8 cellular contexts compared by ENCODE assay signal in genomic region chr2:54522624-54523281, GRCh38.
DNase-seq lines count a peak whose midpoint lies in the region; ATAC-seq and TF ChIP-seq lines count a peak whose summit lies in the region.

No MANE protein-coding gene starts in this region.

- H3K23ac ChIP-seq in neuronal stem cell (ENCODE audit: low read depth, low read length, poor library complexity), result no peak overlapping the region

- no peaks in the 10 kb centered on the region for H3K9me3 Mint-ChIP-seq in CD14-positive monocyte
- H3K9me3 Mint-ChIP-seq in activated CD8-positive, alpha-beta T cell treated with anti-CD3 and anti-CD28 coated beads for 36 hours, result no peaks in the 10 kb centered on the region
- H3K9me3 Mint-ChIP-seq in type B pancreatic cell, result no peaks in the 10 kb centered on the region

- H3K27ac Mint-ChIP-seq in CD14-positive monocyte (no peak overlapping the region), type B pancreatic cell (no peak overlapping the region)
- H3K27ac Mint-ChIP-seq in activated CD8-positive, alpha-beta T cell treated with anti-CD3 and anti-CD28 coated beads for 36 hours, result no peak overlapping the region

- H2AK5ac ChIP-seq in neuronal stem cell (ENCODE audit: low read depth, low read length), result no peak overlapping the region

- H3K4me1 Mint-ChIP-seq in CD14-positive monocyte (peaks cover 12% of the 10 kb centered on the region), type B pancreatic cell (ENCODE audit: unreplicated experiment) (peaks cover 28% of the 10 kb centered on the region)
- H3K4me1 Mint-ChIP-seq in activated CD8-positive, alpha-beta T cell treated with anti-CD3 and anti-CD28 coated beads for 36 hours (ENCODE audit: low read depth), result peaks cover 12% of the 10 kb centered on the region

- peaks cover 2 to 16% of the 10 kb centered on the region in 2 donors for H3K36me3 ChIP-seq in neuronal stem cell (replicated peaks in 1 of 2; ENCODE audit: control insufficient read depth in 2 of 2, insufficient read depth in 2 of 2, low read length in 2 of 2)

- H3K36me3 Mint-ChIP-seq in CD14-positive monocyte, result no peaks in the 10 kb centered on the region
- no peaks in the 10 kb centered on the region for H3K36me3 Mint-ChIP-seq in activated CD8-positive, alpha-beta T cell treated with anti-CD3 and anti-CD28 coated beads for 36 hours (ENCODE audit: low read depth)
- H3K36me3 Mint-ChIP-seq in type B pancreatic cell, result peaks cover 7% of the 10 kb centered on the region

- H3K27me3 Mint-ChIP-seq in CD14-positive monocyte (ENCODE audit: low read depth in 3 of 3), result peaks cover 0 to 2% (median 0%) of the 10 kb centered on the region in 3 donors
- no peaks in the 10 kb centered on the region for H3K27me3 Mint-ChIP-seq in activated CD8-positive, alpha-beta T cell treated with anti-CD3 and anti-CD28 coated beads for 36 hours
- peaks cover 5% of the 10 kb centered on the region for H3K27me3 Mint-ChIP-seq in type B pancreatic cell

- H2BK15ac ChIP-seq in neuronal stem cell (ENCODE audit: low read length), result no peak overlapping the region

- ATAC-seq in GM19351 (IDR thresholded peaks at IDR 0.05; ENCODE audit: unreplicated experiment) (peak; percentile 79), HG03520 (IDR thresholded peaks at IDR 0.05; ENCODE audit: unreplicated experiment) (peak; percentile 86)
- peak; percentile 92 for ATAC-seq in activated CD8-positive, alpha-beta T cell treated with anti-CD3 and anti-CD28 coated beads for 36 hours

- H3K18ac ChIP-seq in neuronal stem cell (ENCODE audit: low read length), result no peak overlapping the region

- H2BK120ac ChIP-seq in neuronal stem cell (ENCODE audit: low read depth, low read length), result no peak overlapping the region

- intact Hi-C loops in CD14-positive monocyte (cut with micrococcal nuclease), result loop anchor here (2.0 to 10.0 kb wide), 5 partner anchors 50 to 200 kb away; partner anchors contain the start of gene EML6 (in 1 of the 2)
- intact Hi-C loops in activated CD8-positive, alpha-beta T cell treated with anti-CD3 and anti-CD28 coated beads for 36 hours (cut with micrococcal nuclease), result loop anchor here (2.0 to 10.0 kb wide), 4 partner anchors 35 to 315 kb away; no protein-coding TSS in a partner anchor

- H3K9ac ChIP-seq in neuronal stem cell (ENCODE audit: low read depth, low read length, poor library complexity), result no peak overlapping the region

- H3K14ac ChIP-seq in neuronal stem cell (ENCODE audit: low read length), result no peak overlapping the region

- H3K4me2 ChIP-seq in neuronal stem cell (ENCODE audit: insufficient read depth, low read length, poor library complexity, severe bottlenecking), result no peak overlapping the region

- no peak overlapping the region for H4K8ac ChIP-seq in neuronal stem cell (ENCODE audit: low read depth, low read length)

- H3K27me3 ChIP-seq in neuronal stem cell (ENCODE audit: control insufficient read depth in 3 of 3, insufficient read depth in 3 of 3, low read depth in 1 of 3, low read length in 3 of 3), result no peaks in the 10 kb centered on the region

- H3K4me3 ChIP-seq in epithelial cell of proximal tubule (ENCODE audit: low read depth, low read length), result no peak overlapping the region
- H3K4me3 ChIP-seq in neuronal stem cell (ENCODE audit: low read length in 2 of 2), result no peak overlapping the region

- no peak overlapping the region for H2BK12ac ChIP-seq in neuronal stem cell (ENCODE audit: low read length)

- POLR2A ChIA-PET in activated CD8-positive, alpha-beta T cell treated with anti-CD3 and anti-CD28 coated beads for 36 hours (lab: Charles Lee), result interaction anchor here (0.7 to 1.0 kb wide), 2 partner anchors 11 to 21 kb away, joined by 3 to 4 read pairs; no protein-coding TSS in a partner anchor

- H4K91ac ChIP-seq in neuronal stem cell (ENCODE audit: low read depth, low read length, poor library complexity), result no peak overlapping the region

- no CpG with 5 or more reads among the region's 5 CpGs for WGBS in neuronal stem cell (ENCODE audit: extremely low coverage in 2 of 2, insufficient read length in 2 of 2, insufficient replicate concordance in 1 of 2), 2 donors

- no peak overlapping the region for H3K4ac ChIP-seq in neuronal stem cell (ENCODE audit: low read length)

- CTCF ChIA-PET in activated CD8-positive, alpha-beta T cell treated with anti-CD3 and anti-CD28 coated beads for 36 hours (lab: Charles Lee), result interaction anchor here (0.7 to 7.5 kb wide), 30 partner anchors 9 to 415 kb away, joined by 3 to 148 read pairs (median 6); a partner anchor contains a TSS

- no peak for DNase-seq in CD14-positive monocyte (ENCODE audit: low spot score)
- DNase-seq in NCI-H748 (lab: John Stamatoyannopoulos, UW; ENCODE audit: unreplicated experiment), result peak; percentile 79
- peak; percentile 70 for DNase-seq in activated CD8-positive, alpha-beta T cell treated with anti-CD3 and anti-CD28 coated beads for 36 hours
- DNase-seq in epithelial cell of proximal tubule (ENCODE audit: low read depth), result no peak
- DNase-seq in neuronal stem cell (ENCODE audit: low spot score), result peak; percentile 35
- DNase-seq in type B pancreatic cell (ENCODE audit: extremely low spot score, unreplicated experiment), result no peak

- H2BK5ac ChIP-seq in neuronal stem cell (ENCODE audit: low read length), result no peak overlapping the region

- H3K4me3 Mint-ChIP-seq in CD14-positive monocyte, result peak overlapping the region in 1 of 2 donors; percentile 39
- no peak overlapping the region for H3K4me3 Mint-ChIP-seq in activated CD8-positive, alpha-beta T cell treated with anti-CD3 and anti-CD28 coated beads for 36 hours
- no peak overlapping the region for H3K4me3 Mint-ChIP-seq in type B pancreatic cell

- no peaks in the 10 kb centered on the region for H3K79me1 ChIP-seq in neuronal stem cell (ENCODE audit: low read depth, low read length)

- H3K9me3 ChIP-seq in neuronal stem cell (replicated peaks in 1 of 2; ENCODE audit: control insufficient read depth in 2 of 2, insufficient read depth in 1 of 2, low read depth in 1 of 2, low read length in 2 of 2), result no peaks in the 10 kb centered on the region

- H2AFZ ChIP-seq in neuronal stem cell (ENCODE audit: low read length), result no peak overlapping the region

- peaks cover 0 to 15% of the 10 kb centered on the region in 2 donors for H3K4me1 ChIP-seq in neuronal stem cell (ENCODE audit: control insufficient read depth in 2 of 2, insufficient read depth in 1 of 2, low read depth in 1 of 2, low read length in 2 of 2)

- peak; percentile 76 for TF ChIP-seq CTCF in CD14-positive monocyte (IDR thresholded peaks at IDR 0.05)
- TF ChIP-seq CTCF in activated CD8-positive, alpha-beta T cell treated with anti-CD3 and anti-CD28 coated beads for 36 hours (IDR thresholded peaks at IDR 0.05), result peak; percentile 74
- peak; percentile 76 for TF ChIP-seq CTCF in epithelial cell of proximal tubule (conservative IDR thresholded peaks at IDR 0.05; ENCODE audit: low read depth, low read length)
- TF ChIP-seq CTCF in type B pancreatic cell (conservative IDR thresholded peaks at IDR 0.05), result peak; percentile 75

- H3K27ac ChIP-seq in neuronal stem cell (replicated peaks; ENCODE audit: low read length), result no peak overlapping the region

Comparison
In these comparisons a context has a peak if more than half of its experiments do, and no peak if none do; other contexts are left out.
1. DNase-seq: peak in NCI-H748 (single experiment), activated CD8-positive, alpha-beta T cell treated with anti-CD3 and anti-CD28 coated beads for 36 hours (single experiment) and neuronal stem cell (single experiment); none in CD14-positive monocyte (single experiment), epithelial cell of proximal tubule (single experiment) and type B pancreatic cell (single experiment).
2. Peak in every context shown above with its lines, with median percentiles within 50 percentile points of each other: CTCF ChIP-seq and ATAC-seq.